Comparison of ENCODE assay signal across 14 cellular contexts in genomic region chr18:3816601-3817363, GRCh38.
DNase-seq lines count a peak whose midpoint lies in the region; ATAC-seq, FAIRE-seq and TF ChIP-seq lines count a peak whose summit lies in the region.
"Had no signal": no experiment of that assay in that cellular context is flagged by ENCODE, and none has a peak within 500 bp of the region (broad histone marks: within the 10 kb centered on the region; RNA-seq: fewer than 3 reads in every experiment).

No MANE protein-coding gene starts in this region.

- TF ChIP-seq RAD21 in IMR-90 (IDR thresholded peaks at IDR 0.05; ENCODE audit: low read length), result no peak
- no peak for TF ChIP-seq RAD21 in HepG2 (CRISPR knock-in tag; IDR thresholded peaks at IDR 0.05)

- peak overlapping the region; percentile 99 for H2BK5ac ChIP-seq in IMR-90 (ENCODE audit: low read depth, low read length, poor library complexity, severe bottlenecking)

- H3K4me1 Mint-ChIP-seq in progenitor cell of endocrine pancreas (ENCODE audit: low read depth), result peaks cover 20% of the 10 kb centered on the region
- H3K4me1 Mint-ChIP-seq: naive B cell had no signal

- H3K4ac ChIP-seq in IMR-90 (ENCODE audit: low read depth, low read length), result peak overlapping the region; percentile 39

- peaks cover 15% of the 10 kb centered on the region for H3K4me1 ChIP-seq in IMR-90 (ENCODE audit: control insufficient read depth, insufficient read depth, low read length)
- no peaks in the 10 kb centered on the region for H3K4me1 ChIP-seq in HepG2 (ENCODE audit: insufficient read depth, low read length)
- no peaks in the 10 kb centered on the region for H3K4me1 ChIP-seq in psoas muscle
- H3K4me1 ChIP-seq: SJCRH30 had no signal

- intact Hi-C loops in IMR-90 (cut with micrococcal nuclease), result loop anchor here (2.0 to 5.0 kb wide), 2 partner anchors 36 to 46 kb away; no protein-coding TSS in a partner anchor
- intact Hi-C loops in HepG2 (cut with micrococcal nuclease; ENCODE audit: unreplicated experiment), result no loop called here
- intact Hi-C loops in psoas muscle (cut with DNase I), result no loop called here

- TF ChIP-seq CTCF in AG10803 (conservative IDR thresholded peaks at IDR 0.05; ENCODE audit: low read length), result no peak
- no peak for TF ChIP-seq CTCF in IMR-90 (conservative IDR thresholded peaks at IDR 0.05; ENCODE audit: low read depth, low read length)
- no peak for TF ChIP-seq CTCF in brain microvascular endothelial cell (IDR thresholded peaks at IDR 0.05; ENCODE audit: low read depth, low read length, missing control alignments)
- TF ChIP-seq CTCF in HepG2 (CRISPR knock-in tag; IDR thresholded peaks at IDR 0.05), result no peak
- TF ChIP-seq CTCF in psoas muscle (IDR thresholded peaks at IDR 0.05), result no peak
- no peak for TF ChIP-seq CTCF in progenitor cell of endocrine pancreas (IDR thresholded peaks at IDR 0.05; ENCODE audit: unreplicated experiment)

- no peaks in the 10 kb centered on the region for H3K79me1 ChIP-seq in IMR-90 (ENCODE audit: low read depth in 1 of 2, low read length in 2 of 2)

- H2AFZ ChIP-seq in IMR-90 (replicated peaks; ENCODE audit: low read length, poor library complexity), result no peak overlapping the region
- no peak overlapping the region for H2AFZ ChIP-seq in HepG2 (ENCODE audit: low read length)

- H4K20me1 ChIP-seq in IMR-90 (ENCODE audit: insufficient read depth, low read length), result no peaks in the 10 kb centered on the region
- H4K20me1 ChIP-seq in HepG2 (ENCODE audit: insufficient read depth, low read length), result no peaks in the 10 kb centered on the region

- TF ChIP-seq POLR2A in IMR-90 (IDR thresholded peaks at IDR 0.05; ENCODE audit: low read depth, low read length) (no peak), HepG2 (IDR thresholded peaks at IDR 0.05; ENCODE audit: insufficient read depth in 1 of 2, low read depth in 2 of 2, low read length in 2 of 2) (no peak)

- H3K36me3 ChIP-seq in IMR-90 (ENCODE audit: control insufficient read depth, insufficient read depth, low read length) (no peaks in the 10 kb centered on the region; the same call in 1 of the 2 replicates), brain microvascular endothelial cell (replicated peaks) (no peaks in the 10 kb centered on the region), HepG2 (replicated peaks in 1 of 2; ENCODE audit: control insufficient read depth in 1 of 2, insufficient read depth in 2 of 2, low read length in 2 of 2) (no peaks in the 10 kb centered on the region), psoas muscle (ENCODE audit: insufficient read depth in 1 of 2, low read depth in 1 of 2) (no peaks in the 10 kb centered on the region)
- H3K36me3 ChIP-seq: SJCRH30 had no signal

- H3K9ac ChIP-seq in IMR-90 (ENCODE audit: low read depth, low read length) (0 out of 2 replicates have a peak overlapping the region, but pooled peaks have one; percentile 39), HepG2 (ENCODE audit: insufficient read depth, low read depth, low read length) (no peak overlapping the region)

- peak; percentile 87 for ATAC-seq in IMR-90 (ENCODE audit: low read depth)
- ATAC-seq in HepG2, result no peak
- ATAC-seq in psoas muscle, result no peak
- ATAC-seq: activated T-cell treated with anti-CD3 and anti-CD28 coated beads, Interleukin-2, amount 50 U/mL, for 4 hours had no signal

- peak overlapping the region; percentile 8; the same call in 1 of the 2 replicates for H3K14ac ChIP-seq in IMR-90 (replicated peaks; ENCODE audit: low read depth, low read length)

- H3K9me3 ChIP-seq in IMR-90 (ENCODE audit: control insufficient read depth, insufficient read depth, low read length) (no peaks in the 10 kb centered on the region), HepG2 (ENCODE audit: low read length) (no peaks in the 10 kb centered on the region), psoas muscle (no peaks in the 10 kb centered on the region)
- H3K9me3 ChIP-seq: SJCRH30 had no signal

- no peaks in the 10 kb centered on the region for H3K79me2 ChIP-seq in HepG2 (ENCODE audit: insufficient read depth, low read length)

- peak overlapping the region; percentile 80 for H3K4me2 ChIP-seq in IMR-90 (ENCODE audit: low read depth, low read length)
- no peak overlapping the region for H3K4me2 ChIP-seq in HepG2 (ENCODE audit: low read depth, low read length)

- H2BK15ac ChIP-seq in IMR-90 (ENCODE audit: low read depth, low read length), result peak overlapping the region; percentile 45; the same call in 1 of the 3 replicates

- in situ Hi-C loops in IMR-90 (cut with MboI; ENCODE audit: low sequenced_read_pairs), result no loop called here
- in situ Hi-C loops in brain microvascular endothelial cell (cut with HindIII; ENCODE audit: low pct_ligation_motif_present, low sequenced_read_pairs), result no loop called here
- in situ Hi-C loops in HepG2 (cut with HindIII; ENCODE audit: extremely low pct_ligation_motif_present, low pct_unique_long_range_greater_than_20kb), result no loop called here

- peak overlapping the region; percentile 72 for H4K91ac ChIP-seq in IMR-90 (ENCODE audit: insufficient read depth, low read depth, low read length)

- no peak overlapping the region for H2AK9ac ChIP-seq in IMR-90 (replicated peaks; ENCODE audit: low read depth, low read length, poor library complexity)

- H4K8ac ChIP-seq in IMR-90 (ENCODE audit: low read depth in 2 of 2, low read length in 2 of 2), result peak overlapping the region; percentile 26 to 72; a peak in 2 of 4 replicates

- POLR2A ChIA-PET in IMR-90 (lab: Charles Lee; ENCODE audit: unreplicated experiment) (no interaction called here), HepG2 (lab: Yijun Ruan, JAX) (no interaction called here)

- peak overlapping the region; percentile 62; the same call in 1 of the 2 replicates for H2BK20ac ChIP-seq in IMR-90 (ENCODE audit: low read depth, low read length)

- peak; percentile 97 for DNase-seq in AG10803 (ENCODE audit: low read depth)
- peak; percentile 99 for DNase-seq in IMR-90
- DNase-seq in brain microvascular endothelial cell, result peak; percentile 65
- peak; percentile 44 for DNase-seq in HepG2 (ENCODE audit: low spot score)
- DNase-seq in NCI-H748 (lab: John Stamatoyannopoulos, UW; ENCODE audit: unreplicated experiment), result no peak
- DNase-seq in psoas muscle, result no peak
- DNase-seq in progenitor cell of endocrine pancreas (ENCODE audit: low spot score, unreplicated experiment), result no peak
- no peak for DNase-seq in hypothalamus (lab: John Stamatoyannopoulos, UW)
- DNase-seq: activated T-cell treated with anti-CD3 and anti-CD28 coated beads, Interleukin-2, amount 50 U/mL, for 4 hours; DMS79 treated with DMSO at 0.1 percent for 48 hours; naive B cell; NCI-H1048 had no signal

- H3K4me3 Mint-ChIP-seq in progenitor cell of endocrine pancreas (ENCODE audit: low read depth), result no peak overlapping the region
- H3K4me3 Mint-ChIP-seq: activated T-cell treated with anti-CD3 and anti-CD28 coated beads, Interleukin-2, amount 50 U/mL, for 4 hours; naive B cell had no signal

- whole genome bisulfite sequencing in IMR-90 (ENCODE audit: extremely low coverage in 2 of 2, insufficient read length in 1 of 2), 2 experiments, result no CpG with 5 or more reads among the region's 3 CpGs
- WGBS in HepG2 (ENCODE audit: low lambda C conversion rate), result 31% methylated on average over 3 of the region's 3 CpGs
- WGBS in psoas muscle, 3 donors, result 62 to 84% (median 71%) methylated on average over 3 of the region's 3 CpGs

- no peak overlapping the region; the same call in 1 of the 2 replicates for H3K56ac ChIP-seq in IMR-90 (ENCODE audit: extremely low read depth, insufficient read depth, low read length)

- no peak for FAIRE-seq in HepG2 (lab: Jason Lieb, UNC)
- FAIRE-seq: endometrium had no signal

- H3K27me3 ChIP-seq in IMR-90 (ENCODE audit: control insufficient read depth, insufficient read depth, low read length), result no peaks in the 10 kb centered on the region
- no peaks in the 10 kb centered on the region for H3K27me3 ChIP-seq in brain microvascular endothelial cell (replicated peaks)
- peaks cover 0 to 4% of the 10 kb centered on the region in 2 experiments; a peak in 1 of 5 replicates for H3K27me3 ChIP-seq in HepG2 (ENCODE audit: control insufficient read depth in 1 of 2, insufficient read depth in 2 of 2, low read length in 2 of 2)
- H3K27me3 ChIP-seq in psoas muscle (ENCODE audit: insufficient read depth in 3 of 3, low read length in 2 of 3), result no peaks in the 10 kb centered on the region
- H3K27me3 ChIP-seq: SJCRH30 had no signal

- peak overlapping the region; percentile 91 for H4K5ac ChIP-seq in IMR-90 (ENCODE audit: low read depth, low read length)

- H3K4me3 ChIP-seq in AG10803 (ENCODE audit: low read length) (no peak overlapping the region), IMR-90 (ENCODE audit: insufficient read depth, low read depth, low read length) (no peak overlapping the region), brain microvascular endothelial cell (ENCODE audit: low read depth, low read length) (no peak overlapping the region), HepG2 (replicated peaks in 1 of 3; ENCODE audit: insufficient read depth in 1 of 3, low read depth in 2 of 3, low read length in 3 of 3) (no peak overlapping the region), psoas muscle (no peak overlapping the region)
- H3K4me3 ChIP-seq: SJCRH30 had no signal

- H3K23ac ChIP-seq in IMR-90 (ENCODE audit: low read depth, low read length), result no peak overlapping the region

- no peaks in the 10 kb centered on the region for H3K27me3 Mint-ChIP-seq in progenitor cell of endocrine pancreas

- H3K9me1 ChIP-seq in IMR-90 (ENCODE audit: insufficient read depth, low read length), result no peaks in the 10 kb centered on the region

- H3K27ac ChIP-seq in IMR-90 (ENCODE audit: insufficient read depth, low read length) (peak overlapping the region; percentile 92), brain microvascular endothelial cell (peak overlapping the region; percentile 55), HepG2 (ENCODE audit: extremely low read length, insufficient read depth, low read length) (no peak overlapping the region), psoas muscle (no peak overlapping the region)
- H3K27ac ChIP-seq: SJCRH30 had no signal

- dilution Hi-C loops in IMR-90 (cut with HindIII; ENCODE audit: low sequenced_read_pairs, unreplicated experiment), result no loop called here

- peak overlapping the region; percentile 97 for H3K18ac ChIP-seq in IMR-90 (ENCODE audit: low read depth, low read length)

- no peak overlapping the region for H2AK5ac ChIP-seq in IMR-90 (ENCODE audit: low read depth, low read length)

- H2BK120ac ChIP-seq in IMR-90 (ENCODE audit: low read depth, low read length), result peak overlapping the region; percentile 56; the same call in 1 of the 2 replicates

- TF ChIP-seq EP300 in HepG2 (IDR thresholded peaks at IDR 0.05; ENCODE audit: low read depth in 2 of 2, low read length in 2 of 2) (no peak; a peak in 1 of 4 replicates), HepG2 (CRISPR knock-in tag; IDR thresholded peaks at IDR 0.05; ENCODE audit: borderline replicate concordance) (no peak)

- H3K27ac Mint-ChIP-seq in progenitor cell of endocrine pancreas, result no peak overlapping the region
- H3K27ac Mint-ChIP-seq: naive B cell had no signal

- H3K36me3 Mint-ChIP-seq in progenitor cell of endocrine pancreas (ENCODE audit: insufficient read depth), result peaks cover 3% of the 10 kb centered on the region
- H3K36me3 Mint-ChIP-seq: naive B cell had no signal

- no peaks in the 10 kb centered on the region for H3K9me3 Mint-ChIP-seq in progenitor cell of endocrine pancreas (ENCODE audit: low read depth)
- H3K9me3 Mint-ChIP-seq: activated T-cell treated with anti-CD3 and anti-CD28 coated beads, Interleukin-2, amount 50 U/mL, for 4 hours; naive B cell had no signal

- CTCF ChIA-PET in IMR-90 (lab: Yijun Ruan, JAX), result interaction anchor here (1.1 to 1.2 kb wide), 2 partner anchors 30 to 46 kb away, joined by 3 read pairs; no protein-coding TSS in a partner anchor
- CTCF ChIA-PET in HepG2 (lab: Yijun Ruan, JAX; ENCODE audit: low intra/inter-chr PET ratio, low total read pairs), result no interaction called here

- no TSS peak for BruUV-seq in IMR-90 (replicated peaks; lab: Mats Ljungman, UMichigan)
- no TSS peak for BruUV-seq in HepG2 (replicated peaks; lab: Mats Ljungman, UMichigan)

Comparison
In these comparisons a context has a peak if more than half of its experiments do, and no peak if none do; other contexts are left out.
1. DNase-seq: peak in AG10803 (single experiment), IMR-90 (single experiment), brain microvascular endothelial cell (single experiment) and HepG2 (single experiment); none in NCI-H748 (single experiment), psoas muscle (0 of 2), progenitor cell of endocrine pancreas (single experiment) and hypothalamus (0 of 51).
2. H3K27ac ChIP-seq: peak in IMR-90 (single experiment) and brain microvascular endothelial cell (single experiment); none in HepG2 (single experiment) and psoas muscle (single experiment).